Comparison of ENCODE assay signal across 8 cellular contexts in the genomic region with DNA sequence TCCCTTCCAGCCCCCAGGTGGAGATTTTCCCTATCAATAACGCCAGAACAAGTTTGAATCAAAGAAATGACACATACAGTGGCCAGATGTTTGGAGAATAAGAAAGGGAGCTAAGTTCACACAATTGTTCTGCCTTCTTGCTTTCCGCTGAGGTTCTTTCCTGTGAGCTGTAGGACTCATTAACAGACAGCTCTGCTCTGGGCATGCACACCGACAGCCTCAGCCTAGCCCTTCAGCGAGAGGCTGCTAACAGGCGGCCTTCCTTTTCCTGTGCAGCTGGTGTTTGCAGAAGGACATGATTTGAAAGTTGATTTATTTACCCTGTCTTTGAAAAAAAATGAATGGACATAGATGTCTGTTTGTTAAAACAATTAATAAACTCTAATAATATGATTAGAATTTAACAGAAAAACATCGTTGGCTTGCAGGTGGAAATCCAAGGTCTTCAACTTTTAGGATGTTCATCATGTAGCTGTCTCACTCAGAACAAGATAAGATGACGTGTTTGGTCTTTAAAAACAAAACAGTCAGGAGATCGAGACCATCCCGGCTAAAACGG.
DNase-seq lines count a peak whose midpoint lies in the region; ATAC-seq and TF ChIP-seq lines count a peak whose summit lies in the region.

No MANE protein-coding gene starts in this region.

- H3K27me3 ChIP-seq in osteoblast (ENCODE audit: insufficient read depth, low read length) (no peaks in the 10 kb centered on the region), suprapubic skin (no peaks in the 10 kb centered on the region)

- no peaks in the 10 kb centered on the region for H3K4me1 ChIP-seq in osteoblast (ENCODE audit: insufficient read depth, low read length)
- H3K4me1 ChIP-seq in suprapubic skin = no peaks in the 10 kb centered on the region

- TF ChIP-seq CTCF in osteoblast (IDR thresholded peaks at IDR 0.05; ENCODE audit: extremely low read depth, low read depth, low read length) (no peak), suprapubic skin (IDR thresholded peaks at IDR 0.05) (no peak)

- no peaks in the 10 kb centered on the region for H3K79me2 ChIP-seq in osteoblast (ENCODE audit: insufficient read depth, low read length)

- H3K36me3 ChIP-seq in osteoblast (ENCODE audit: insufficient read depth, low read length) (no peaks in the 10 kb centered on the region), suprapubic skin (no peaks in the 10 kb centered on the region)

- H3K9me3 ChIP-seq in osteoblast (ENCODE audit: low read depth, low read length) (no peaks in the 10 kb centered on the region), suprapubic skin (no peaks in the 10 kb centered on the region)

- H3K4me2 ChIP-seq in osteoblast (ENCODE audit: insufficient read depth, low read length) = no peak overlapping the region

- TF ChIP-seq EP300 in suprapubic skin (IDR thresholded peaks at IDR 0.05) = no peak

- DNase-seq in stimulated activated CD4-positive, alpha-beta T cell treated with anti-CD3 and anti-CD28 coated beads, Interleukin-1b, Interleukin-23, amount 100 ng/mL, for 48 hours = peak; percentile 20
- no peak for DNase-seq in stimulated activated CD4-positive, alpha-beta T cell treated with anti-CD3 and anti-CD28 coated beads, Interleukin-12 subunit alpha, Interleukin-12 subunit beta, amount 100 ng/mL, for 4 hours
- DNase-seq in activated T-helper 1 cell treated with Interleukin-2 at 50 U/mL for 16 hours (ENCODE audit: low read depth) (peak; percentile 7), pulmonary artery endothelial cell (ENCODE audit: low read depth, low spot score) (peak; percentile 97), osteoblast (ENCODE audit: insufficient read length, low spot score, missing footprints) (no peak), suprapubic skin (ENCODE audit: low spot score in 2 of 2) (no peak)

- no peak for TF ChIP-seq POLR2A in suprapubic skin (IDR thresholded peaks at IDR 0.05)

- H3K4me3 ChIP-seq in osteoblast (ENCODE audit: insufficient read depth, low read length) (no peak overlapping the region), suprapubic skin (no peak overlapping the region)

- H3K27ac ChIP-seq in osteoblast (ENCODE audit: low read depth, low read length) (no peak overlapping the region), suprapubic skin (no peak overlapping the region)

- no peak overlapping the region for H2AFZ ChIP-seq in osteoblast (ENCODE audit: low read length)

- H4K20me1 ChIP-seq in osteoblast (ENCODE audit: insufficient read depth, low read length) = no peaks in the 10 kb centered on the region

- WGBS in suprapubic skin = 63% methylated on average over 10 of the region's 10 CpGs

- ATAC-seq in HG03571 (IDR thresholded peaks at IDR 0.05; ENCODE audit: unreplicated experiment) (peak; percentile 55), GM19455 (IDR thresholded peaks at IDR 0.05; ENCODE audit: unreplicated experiment) (no peak)

Comparison
In these comparisons a context has a peak if more than half of its experiments do, and no peak if none do; other contexts are left out.
1. DNase-seq: peak in stimulated activated CD4-positive, alpha-beta T cell treated with anti-CD3 and anti-CD28 coated beads, Interleukin-1b, Interleukin-23, amount 100 ng/mL, for 48 hours (single experiment), activated T-helper 1 cell treated with Interleukin-2 at 50 U/mL for 16 hours (single experiment) and pulmonary artery endothelial cell (single experiment); none in stimulated activated CD4-positive, alpha-beta T cell treated with anti-CD3 and anti-CD28 coated beads, Interleukin-12 subunit alpha, Interleukin-12 subunit beta, amount 100 ng/mL, for 4 hours (single experiment), osteoblast (single experiment) and suprapubic skin (0 of 2).